8 cellular contexts compared by ENCODE assay signal in the genomic region with DNA sequence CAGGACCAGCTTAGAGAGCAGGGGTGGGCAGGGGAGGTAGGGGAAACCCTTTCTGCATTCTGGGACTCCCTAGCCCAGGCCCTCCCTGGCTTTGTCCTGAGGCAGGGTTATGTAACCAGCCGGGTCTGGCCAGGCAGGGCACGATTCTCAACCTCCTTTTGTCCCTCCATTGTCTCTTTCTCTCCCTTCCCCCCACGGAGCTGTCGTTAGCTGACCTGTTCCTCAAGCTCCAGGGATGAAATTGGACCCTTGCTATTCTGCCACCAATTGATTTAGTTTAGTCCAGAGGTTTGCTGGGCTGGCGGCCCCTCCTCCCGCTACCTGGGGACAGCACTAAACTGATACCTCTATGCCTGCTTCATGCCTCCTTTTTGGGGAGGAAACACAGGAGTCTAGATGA. TPM values are rescaled to one million over a fixed set of nuclear protein-coding genes. Genes with fewer than 3 reads are reported as not detected.
DNase-seq lines count a peak whose midpoint lies in the region; ATAC-seq and TF ChIP-seq lines count a peak whose summit lies in the region.

No MANE protein-coding gene starts in this region.

- no peaks in the 10 kb centered on the region for H3K9me3 Mint-ChIP-seq in brain

- no peaks in the 10 kb centered on the region for H4K20me1 ChIP-seq in GM23248 (ENCODE audit: insufficient read depth)

- H3K9me3 ChIP-seq in GM23248 (ENCODE audit: low read depth) (no peaks in the 10 kb centered on the region), iPS-18a (ENCODE audit: control insufficient read depth, low read depth, low read length) (no peaks in the 10 kb centered on the region), BE2C (no peaks in the 10 kb centered on the region)

- peaks cover 14% of the 10 kb centered on the region for H3K36me3 Mint-ChIP-seq in brain

- H3K9ac ChIP-seq in GM23248 = peak overlapping the region; percentile 74
- peak overlapping the region; percentile 47 for H3K9ac ChIP-seq in iPS-18a (ENCODE audit: low read length)

- H3K27ac Mint-ChIP-seq in brain = peak overlapping the region; percentile 18 to 76 (median 70)

- in situ Hi-C loops in GM23248 (cut with MboI) = no loop called here

- H3K4me1 ChIP-seq in GM23248 (ENCODE audit: insufficient read depth) = peaks cover 67% of the 10 kb centered on the region
- peaks cover 26% of the 10 kb centered on the region for H3K4me1 ChIP-seq in iPS-18a (ENCODE audit: control insufficient read depth, low read depth, low read length)
- peaks cover 19% of the 10 kb centered on the region for H3K4me1 ChIP-seq in BE2C

- no peaks in the 10 kb centered on the region for H3K36me3 ChIP-seq in GM23248 (ENCODE audit: low read depth)
- no peaks in the 10 kb centered on the region for H3K36me3 ChIP-seq in iPS-18a (ENCODE audit: control insufficient read depth, low read depth, low read length)
- H3K36me3 ChIP-seq in BE2C = 0 out of 2 replicates have a peak, but pooled peaks cover 3% of the 10 kb centered on the region

- no peaks in the 10 kb centered on the region for H3K27me3 ChIP-seq in GM23248 (replicated peaks; ENCODE audit: insufficient read depth)
- no peaks in the 10 kb centered on the region for H3K27me3 ChIP-seq in iPS-18a (ENCODE audit: control insufficient read depth, insufficient read depth, low read length)
- H3K27me3 ChIP-seq in BE2C = no peaks in the 10 kb centered on the region

- 66 to 68% methylated on average over 6 of the region's 6 CpGs for WGBS in GM23248 (ENCODE audit: low coverage in 1 of 2, low lambda C conversion rate in 2 of 2, missing lambda C conversion rate in 2 of 2), 2 experiments

- DNase-seq in GM23248 = peak; percentile 27
- no peak for DNase-seq in skeletal muscle cell (ENCODE audit: low read depth)
- no peak for DNase-seq in MV-4-11 (lab: John Stamatoyannopoulos, UW)
- no peak for DNase-seq in stimulated activated CD4-positive, alpha-beta T cell treated with anti-CD3 and anti-CD28 coated beads, Interleukin-4, amount 100 ng/mL, for 1 hour
- no peak for DNase-seq in BE2C

- peak overlapping the region in 3 of 5 experiments; percentile 25 to 39 (median 33) for H3K4me3 Mint-ChIP-seq in brain

- no peak for TF ChIP-seq CTCF in brain (conservative IDR thresholded peaks at IDR 0.05)
- TF ChIP-seq CTCF in BE2C (IDR thresholded peaks at IDR 0.05; ENCODE audit: low read depth, low read length) = no peak

- peaks cover 68% of the 10 kb centered on the region for H3K4me1 Mint-ChIP-seq in brain

- H3K79me2 ChIP-seq in GM23248 (ENCODE audit: insufficient read depth) = peaks cover 100% of the 10 kb centered on the region

- H3K4me3 ChIP-seq in GM23248 (peak overlapping the region; percentile 65), iPS-18a (ENCODE audit: low read length) (no peak overlapping the region), skeletal muscle cell (ENCODE audit: low read depth, low read length) (peak overlapping the region; percentile 20), BE2C (ENCODE audit: low read depth, low read length) (no peak overlapping the region)

- no peaks in the 10 kb centered on the region for H3K9me2 ChIP-seq in GM23248 (ENCODE audit: insufficient read depth)

- H2AFZ ChIP-seq in GM23248 = no peak overlapping the region

- peak overlapping the region; percentile 90 for H3K27ac ChIP-seq in GM23248
- peak overlapping the region; percentile 37 for H3K27ac ChIP-seq in iPS-18a (ENCODE audit: low read length)

- no peak for ATAC-seq in HG03432 (IDR thresholded peaks at IDR 0.05; ENCODE audit: unreplicated experiment)

- peak overlapping the region; percentile 97 for H3K4me2 ChIP-seq in GM23248 (ENCODE audit: unreplicated experiment)

- no peaks in the 10 kb centered on the region for H3K27me3 Mint-ChIP-seq in brain

- peaks cover 30% of the 10 kb centered on the region for H3F3A ChIP-seq in GM23248 (ENCODE audit: insufficient read depth)

RNA-seq across cellular contexts. Expression of a gene that starts 9.4 kb away (rescaled TPM):
- 129 and 159 TPM in 2 replicates for total RNA-seq in GM23248 (2014; rRNA removed; shearing (Covaris generic))
- polyA plus RNA-seq in GM23248 (2016; fragmentation: Nextera tagmentation; extraction: Ambion mirVana) (39.1 and 41.3 TPM in 2 replicates), brain (ENCODE audit: insufficient read depth, low read depth, low replicate concordance) (40.0 TPM)
- 26.2 TPM for polyA plus RNA-seq in BE2C (2012; ENCODE audit: insufficient read depth, insufficient read length, low read depth)

RNA-seq across cellular contexts. Expression of a gene that starts 49.0 kb away (rescaled TPM):
- 1,694 and 1,749 TPM in 2 replicates for total RNA-seq in GM23248 (2014; rRNA removed; shearing (Covaris generic))
- polyA plus RNA-seq in GM23248 (2016; fragmentation: Nextera tagmentation; extraction: Ambion mirVana) (1,343 and 1,380 TPM in 2 replicates), brain (ENCODE audit: insufficient read depth, low read depth, low replicate concordance) (2,096 TPM)
- polyA plus RNA-seq in BE2C (2012; ENCODE audit: insufficient read depth, insufficient read length, low read depth) = 2,025 TPM

Comparison
In these comparisons a context has a peak if more than half of its experiments do, and no peak if none do; other contexts are left out.
1. H3K4me3 ChIP-seq: peak in GM23248 (single experiment) and skeletal muscle cell (single experiment); none in iPS-18a (single experiment) and BE2C (single experiment).